1 cellular context compared by ENCODE assay signal in the genomic region with DNA sequence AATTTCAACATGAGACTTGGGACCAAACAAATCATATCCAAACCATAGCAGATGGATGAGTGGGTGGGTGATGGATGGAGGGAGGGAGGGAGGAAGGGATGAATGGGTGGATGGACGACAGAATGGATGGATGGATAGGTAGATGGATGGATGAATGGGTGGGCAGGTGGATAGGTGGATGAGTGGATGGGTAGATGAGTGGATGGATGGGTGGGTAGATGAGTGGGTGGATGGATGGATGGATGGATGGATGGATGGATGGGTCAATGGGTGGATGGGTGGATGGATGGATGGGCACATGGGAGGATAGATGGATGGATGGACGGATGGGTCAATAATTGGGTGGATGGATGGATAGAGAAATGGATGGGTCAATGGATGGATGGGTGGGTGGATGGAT.
TF ChIP-seq lines count a peak whose summit lies in the region.

No MANE protein-coding gene starts in this region.

TF ChIP-seq in IMR-90, 13 proteins besides CTCF, POLR2A, EP300 and RAD21:
- no peak for TF ChIP-seq CEBPB (IDR thresholded peaks at IDR 0.05; ENCODE audit: low read depth, low read length)
- TF ChIP-seq, protein P1, sequence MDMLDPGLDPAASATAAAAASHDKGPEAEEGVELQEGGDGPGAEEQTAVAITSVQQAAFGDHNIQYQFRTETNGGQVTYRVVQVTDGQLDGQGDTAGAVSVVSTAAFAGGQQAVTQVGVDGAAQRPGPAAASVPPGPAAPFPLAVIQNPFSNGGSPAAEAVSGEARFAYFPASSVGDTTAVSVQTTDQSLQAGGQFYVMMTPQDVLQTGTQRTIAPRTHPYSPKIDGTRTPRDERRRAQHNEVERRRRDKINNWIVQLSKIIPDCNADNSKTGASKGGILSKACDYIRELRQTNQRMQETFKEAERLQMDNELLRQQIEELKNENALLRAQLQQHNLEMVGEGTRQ (IDR thresholded peaks at IDR 0.05; ENCODE audit: low read depth, low read length) = no peak
TF ChIP-seq in IMR-90: peak in this region for 0.
